1 cellular context compared by ENCODE assay signal in genomic region chr1:41580520-41581172, GRCh38.
TF ChIP-seq lines count a peak whose summit lies in the region.

No MANE protein-coding gene starts in this region.

TF ChIP-seq in H1, 55 proteins besides CTCF, POLR2A, EP300 and RAD21 (continued from another document):
- TF ChIP-seq SP1 (IDR thresholded peaks at IDR 0.05; ENCODE audit: low read depth, low read length) (no peak), CEBPB (IDR thresholded peaks at IDR 0.05; ENCODE audit: low read depth, low read length) (no peak), TBP (IDR thresholded peaks at IDR 0.05; ENCODE audit: low read depth, low read length) (no peak), JUN (IDR thresholded peaks at IDR 0.05; ENCODE audit: low read depth, low read length) (no peak), CTBP2 (IDR thresholded peaks at IDR 0.05; ENCODE audit: borderline replicate concordance, insufficient read depth, insufficient read length, low read length) (no peak), ZNF274 (IDR thresholded peaks at IDR 0.05; ENCODE audit: borderline replicate concordance, extremely low read depth, low read length) (no peak), USF2 (IDR thresholded peaks at IDR 0.05; ENCODE audit: low read length) (no peak), HDAC6 (IDR thresholded peaks at IDR 0.05; ENCODE audit: low read depth, low read length) (no peak), TCF12 (IDR thresholded peaks at IDR 0.05; ENCODE audit: low read depth, low read length) (no peak), SIN3A (conservative IDR thresholded peaks at IDR 0.05 in 1 of 2, IDR thresholded peaks at IDR 0.05 in 1 of 2; ENCODE audit: low read depth in 1 of 2, low read length in 2 of 2) (no peak), FOSL1 (IDR thresholded peaks at IDR 0.05; ENCODE audit: insufficient read depth, low read depth, low read length) (no peak)
TF ChIP-seq in H1: peak in this region for 0.
